ENCODE assay signal across 28 cellular contexts in the genomic region with DNA sequence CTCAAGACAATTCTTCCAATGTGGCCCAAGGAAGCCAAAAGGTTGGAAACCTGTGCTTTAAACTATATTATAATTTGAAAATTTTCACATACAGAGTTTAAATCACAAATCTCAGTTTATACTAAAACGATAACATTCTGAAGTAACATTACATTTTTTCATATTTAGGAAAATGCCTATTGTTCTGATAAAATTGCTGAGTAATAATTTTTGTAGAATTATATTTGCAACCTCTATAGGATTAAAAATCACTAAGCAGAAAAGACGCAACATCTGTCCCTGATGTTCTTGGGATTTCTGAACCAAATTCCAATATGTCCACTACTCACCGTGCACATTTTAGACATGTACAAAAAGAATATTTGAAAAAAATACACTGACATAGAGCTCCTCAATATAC. TPM values are rescaled to one million over a fixed set of nuclear protein-coding genes. Genes with fewer than 3 reads are reported as not detected.
"Had no signal": no experiment of that assay in that cellular context is flagged by ENCODE, and none has a peak within 500 bp of the region (broad histone marks: within the 10 kb centered on the region; RNA-seq: fewer than 3 reads in every experiment).

No MANE protein-coding gene starts in this region.

- H3K4me1 ChIP-seq: neural progenitor cell, parathyroid adenoma, psoas muscle, spleen, suprapubic skin, testis, tibial artery, transverse colon, upper lobe of right lung, uterus had no signal

- H3K9ac ChIP-seq: neural progenitor cell, parathyroid adenoma had no signal

- H3K27me3 ChIP-seq: neural progenitor cell, ovary, spleen, suprapubic skin, testis, tibial artery, transverse colon, upper lobe of right lung, uterus had no signal

- H2AFZ ChIP-seq: neural progenitor cell, parathyroid adenoma had no signal

- H3K27ac ChIP-seq: neural progenitor cell, ovary, parathyroid adenoma, psoas muscle, skin epidermis, spleen, suprapubic skin, testis, tibial artery, transverse colon, upper lobe of right lung, uterus had no signal

- DNase-seq: natural killer cell; occipital lobe; ovary; posterior cingulate gyrus; psoas muscle; right cardiac atrium; spleen; stimulated activated CD4-positive, alpha-beta T cell treated with anti-CD3 and anti-CD28 coated beads, Interleukin-12 subunit alpha, Interleukin-12 subunit beta, amount 100 ng/mL, for 4 hours; stimulated activated CD4-positive, alpha-beta T cell treated with anti-CD3 and anti-CD28 coated beads, Interleukin-1b, Interleukin-23, amount 100 ng/mL, for 48 hours; stimulated activated CD4-positive, alpha-beta T cell treated with anti-CD3 and anti-CD28 coated beads, Interleukin-4, amount 100 ng/mL, for 1 hour; stimulated activated CD4-positive, alpha-beta T cell treated with anti-CD3 and anti-CD28 coated beads, Interleukin-4, amount 100 ng/mL, for 4 hours; stimulated activated CD8-positive, alpha-beta memory T cell treated with anti-CD3 and anti-CD28 coated beads, Interleukin-4, amount 100 ng/mL, for 48 hours; stimulated activated naive CD4-positive, alpha-beta T cell; stimulated activated naive CD8-positive, alpha-beta T cell treated with anti-CD3 and anti-CD28 coated beads, Interleukin-15, amount 100 ng/mL, for 72 hours; stimulated activated naive CD8-positive, alpha-beta T cell treated with anti-CD3 and anti-CD28 coated beads, Interleukin-15, Interleukin-2, amounts not matched to agents 100 U/mL and 50 U/mL, for 24 hours; substantia nigra; testis; tibial artery; transverse colon; upper lobe of right lung; uterus had no signal

- H3K9me3 ChIP-seq: testis, upper lobe of right lung, uterus had no signal

- H3K36me3 ChIP-seq: neural progenitor cell, ovary, spleen, tibial artery, transverse colon, upper lobe of right lung, uterus had no signal

- H3K4me2 ChIP-seq: neural progenitor cell, smooth muscle cell had no signal

- ATAC-seq: natural killer cell; psoas muscle; right cardiac atrium; sciatic nerve; stimulated activated memory B cell treated with anti-CD40 and anti-IgM and Interleukin-4, amounts not matched to agents 10 μg/mL and 1 μg/mL and 100 μg/mL, for 72 hours; stimulated activated naive CD8-positive, alpha-beta T cell treated with anti-CD3 and anti-CD28 coated beads, Interleukin-15, amount 100 ng/mL, for 72 hours; stimulated activated naive CD8-positive, alpha-beta T cell treated with anti-CD3 and anti-CD28 coated beads, Interleukin-15, Interleukin-2, amounts not matched to agents 100 U/mL and 50 U/mL, for 24 hours; upper lobe of right lung had no signal

- H3K79me2 ChIP-seq: parathyroid adenoma had no signal

- H3K4me3 ChIP-seq: neural progenitor cell, ovary, psoas muscle, skin epidermis, smooth muscle cell, spleen, suprapubic skin, testis, tibial artery, transverse colon, upper lobe of right lung, uterus had no signal

RNA-seq across cellular contexts. Expression of a gene that starts 10.5 kb away (rescaled TPM):
- total RNA-seq: natural killer cell, smooth muscle cell had no signal
- polyA plus RNA-seq: smooth muscle cell had no signal
